In genomic region chr7:84081973-84082522, GRCh38 we compare ENCODE assay signal across 24 cellular contexts.
DNase-seq lines count a peak whose midpoint lies in the region; ATAC-seq and TF ChIP-seq lines count a peak whose summit lies in the region.
"Had no signal": no experiment of that assay in that cellular context is flagged by ENCODE, and none has a peak within 500 bp of the region (broad histone marks: within the 10 kb centered on the region; RNA-seq: fewer than 3 reads in every experiment).

No MANE protein-coding gene starts in this region.

- no CpG with 5 or more reads among the region's 3 CpGs for WGBS in IMR-90 (ENCODE audit: extremely low coverage in 2 of 2, insufficient read length in 1 of 2), 2 experiments

- no peaks in the 10 kb centered on the region for H4K20me1 ChIP-seq in IMR-90 (ENCODE audit: insufficient read depth, low read length)
- H4K20me1 ChIP-seq: BLaER1 had no signal

- H3K23ac ChIP-seq in IMR-90 (ENCODE audit: low read depth, low read length), result peak overlapping the region; percentile 45; the same call in 1 of the 2 replicates

- intact Hi-C loops in IMR-90 (cut with micrococcal nuclease), result no loop called here

- DNase-seq in stimulated activated naive CD8-positive, alpha-beta T cell treated with anti-CD3 and anti-CD28 coated beads, Interleukin-15, Interleukin-2, amounts not matched to agents 100 U/mL and 50 U/mL, for 24 hours, result no peak
- no peak for DNase-seq in IMR-90
- no peak for DNase-seq in activated naive CD8-positive, alpha-beta T cell treated with anti-CD3 and anti-CD28 coated beads, Interleukin-2, amount 10 ng/mL, durations not matched to agents 7 days and 5 days
- no peak for DNase-seq in NCI-H1694 (lab: John Stamatoyannopoulos, UW)
- no peak for DNase-seq in SIG-M5 (lab: John Stamatoyannopoulos, UW)
- no peak for DNase-seq in hepatic stellate cell (ENCODE audit: low spot score)
- DNase-seq: activated CD4-positive, alpha-beta T cell treated with anti-CD3 and anti-CD28 coated beads, Interleukin-2, amount 50 U/mL, for 4 hours; cortex of kidney; effector memory CD8-positive, alpha-beta T cell; GDM1; left colon; NCI-H1092 treated with DMSO at 0.1 percent for 48 hours; NCI-H1930; NCI-H526 treated with DMSO at 0.1 percent for 48 hours; occipital lobe; SHP77 treated with DMSO at 0.1 percent for 48 hours; stimulated activated CD4-positive, alpha-beta T cell treated with anti-CD3 and anti-CD28 coated beads, Interleukin-4, amount 100 ng/mL, for 24 hours; T-helper 9 cell; transverse colon; WERI-Rb-1 had no signal

- no peak overlapping the region for H3K4me2 ChIP-seq in IMR-90 (ENCODE audit: low read depth, low read length)
- H3K4me2 ChIP-seq: BLaER1 had no signal

- H3K14ac ChIP-seq in IMR-90 (replicated peaks; ENCODE audit: low read depth, low read length), result no peak overlapping the region

- peaks cover 5% of the 10 kb centered on the region; the same call in 1 of the 2 replicates for H3K36me3 ChIP-seq in IMR-90 (ENCODE audit: control insufficient read depth, insufficient read depth, low read length)
- H3K36me3 ChIP-seq: BLaER1, transverse colon, WERI-Rb-1 had no signal

- no peak for TF ChIP-seq CTCF in IMR-90 (conservative IDR thresholded peaks at IDR 0.05; ENCODE audit: low read depth, low read length)

- TF ChIP-seq POLR2A in IMR-90 (IDR thresholded peaks at IDR 0.05; ENCODE audit: low read depth, low read length), result no peak

- peak overlapping the region; percentile 36 for H3K27ac Mint-ChIP-seq in stimulated activated naive CD8-positive, alpha-beta T cell treated with anti-CD3 and anti-CD28 coated beads, Interleukin-15, Interleukin-2, amounts not matched to agents 100 ng/mL and 50 ng/mL, for 24 hours
- peak overlapping the region; percentile 81 for H3K27ac Mint-ChIP-seq in activated naive CD8-positive, alpha-beta T cell treated with anti-CD3 and anti-CD28 coated beads, Interleukin-2, amount 10 ng/mL, durations not matched to agents 7 days and 5 days
- H3K27ac Mint-ChIP-seq: activated T-helper 1 cell treated with anti-CD3 and anti-CD28 coated beads, Interleukin-12 subunit alpha, Interleukin-12 subunit beta, Interleukin-2, Interleukin-4 antibody, amounts not matched to agents 30 ng/mL and 10 ng/mL and 1 ng/mL, durations not matched to agents 14 hours and 24 hours and 36 hours; effector memory CD8-positive, alpha-beta T cell had no signal

- dilution Hi-C loops in IMR-90 (cut with HindIII; ENCODE audit: low sequenced_read_pairs, unreplicated experiment), result no loop called here

- no peak overlapping the region for H3K9ac ChIP-seq in IMR-90 (ENCODE audit: low read depth, low read length)
- H3K9ac ChIP-seq: BLaER1 had no signal

- no peak for ATAC-seq in stimulated activated naive CD8-positive, alpha-beta T cell treated with anti-CD3 and anti-CD28 coated beads, Interleukin-15, Interleukin-2, amounts not matched to agents 100 U/mL and 50 U/mL, for 24 hours
- no peak for ATAC-seq in IMR-90 (ENCODE audit: low read depth)
- ATAC-seq in activated naive CD8-positive, alpha-beta T cell treated with anti-CD3 and anti-CD28 coated beads, Interleukin-2, amount 10 ng/mL, durations not matched to agents 7 days and 5 days (ENCODE audit: low read depth), result peak; percentile 70
- ATAC-seq: effector memory CD8-positive, alpha-beta T cell; left colon; natural killer cell treated with Interleukin-12 subunit alpha and Interleukin-12 subunit beta and Interleukin-15 and Interleukin-18, amount 100 ng/mL, for 72 hours had no signal

- TF ChIP-seq RAD21 in IMR-90 (IDR thresholded peaks at IDR 0.05; ENCODE audit: low read length), result no peak

- H3K9me3 ChIP-seq in IMR-90 (ENCODE audit: control insufficient read depth, insufficient read depth, low read length), result 0 out of 2 replicates have a peak, but pooled peaks cover 1% of the 10 kb centered on the region
- H3K9me3 ChIP-seq: BLaER1, transverse colon had no signal

- H3K27me3 ChIP-seq in IMR-90 (ENCODE audit: control insufficient read depth, insufficient read depth, low read length), result no peaks in the 10 kb centered on the region
- H3K27me3 ChIP-seq: BLaER1, transverse colon had no signal

- peak overlapping the region; percentile 59; the same call in 1 of the 2 replicates for H4K5ac ChIP-seq in IMR-90 (ENCODE audit: low read depth, low read length)

- H2BK5ac ChIP-seq in IMR-90 (ENCODE audit: low read depth, low read length, poor library complexity, severe bottlenecking), result peak overlapping the region; percentile 65

- peak overlapping the region; percentile 18; the same call in 1 of the 2 replicates for H3K4ac ChIP-seq in IMR-90 (ENCODE audit: low read depth, low read length)

- H2AFZ ChIP-seq in IMR-90 (replicated peaks; ENCODE audit: low read length, poor library complexity), result no peak overlapping the region

- H3K18ac ChIP-seq in IMR-90 (ENCODE audit: low read depth, low read length), result peak overlapping the region; percentile 37; the same call in 1 of the 2 replicates

- H3K9me3 Mint-ChIP-seq in stimulated activated naive CD8-positive, alpha-beta T cell treated with anti-CD3 and anti-CD28 coated beads, Interleukin-15, Interleukin-2, amounts not matched to agents 100 ng/mL and 50 ng/mL, for 24 hours, result no peaks in the 10 kb centered on the region
- peaks cover 2% of the 10 kb centered on the region for H3K9me3 Mint-ChIP-seq in activated naive CD8-positive, alpha-beta T cell treated with anti-CD3 and anti-CD28 coated beads, Interleukin-2, amount 10 ng/mL, durations not matched to agents 7 days and 5 days
- H3K9me3 Mint-ChIP-seq: activated T-helper 1 cell treated with anti-CD3 and anti-CD28 coated beads, Interleukin-12 subunit alpha, Interleukin-12 subunit beta, Interleukin-2, Interleukin-4 antibody, amounts not matched to agents 30 ng/mL and 10 ng/mL and 1 ng/mL, durations not matched to agents 14 hours and 24 hours and 36 hours; natural killer cell treated with Interleukin-12 subunit alpha and Interleukin-12 subunit beta and Interleukin-15 and Interleukin-18, amount 100 ng/mL, for 72 hours had no signal

- BruUV-seq in IMR-90 (replicated peaks; lab: Mats Ljungman, UMichigan), result no TSS peak

- no peak overlapping the region for H3K56ac ChIP-seq in IMR-90 (ENCODE audit: extremely low read depth, insufficient read depth, low read length)

- H3K4me1 ChIP-seq in IMR-90 (ENCODE audit: control insufficient read depth, insufficient read depth, low read length), result peaks cover 7% of the 10 kb centered on the region
- H3K4me1 ChIP-seq: BLaER1, transverse colon had no signal

- peaks cover 9% of the 10 kb centered on the region for H3K4me1 Mint-ChIP-seq in stimulated activated naive CD8-positive, alpha-beta T cell treated with anti-CD3 and anti-CD28 coated beads, Interleukin-15, Interleukin-2, amounts not matched to agents 100 ng/mL and 50 ng/mL, for 24 hours (ENCODE audit: low read depth)
- H3K4me1 Mint-ChIP-seq in activated naive CD8-positive, alpha-beta T cell treated with anti-CD3 and anti-CD28 coated beads, Interleukin-2, amount 10 ng/mL, durations not matched to agents 7 days and 5 days, result peaks cover 10% of the 10 kb centered on the region

- in situ Hi-C loops in IMR-90 (cut with MboI; ENCODE audit: low sequenced_read_pairs), result no loop called here

- H2BK120ac ChIP-seq in IMR-90 (ENCODE audit: low read depth, low read length), result peak overlapping the region; percentile 12; the same call in 1 of the 2 replicates

- no peak overlapping the region for H2AK5ac ChIP-seq in IMR-90 (ENCODE audit: low read depth, low read length)

- no peak overlapping the region for H4K91ac ChIP-seq in IMR-90 (ENCODE audit: insufficient read depth, low read depth, low read length)

- no peak overlapping the region for H2BK20ac ChIP-seq in IMR-90 (ENCODE audit: low read depth, low read length)

- POLR2A ChIA-PET in IMR-90 (lab: Charles Lee; ENCODE audit: unreplicated experiment), result no interaction called here
- POLR2A ChIA-PET in activated naive CD8-positive, alpha-beta T cell treated with anti-CD3 and anti-CD28 coated beads, Interleukin-2, amount 10 ng/mL, durations not matched to agents 7 days and 5 days (lab: Charles Lee), result no interaction called here

- H3K27me3 Mint-ChIP-seq in stimulated activated naive CD8-positive, alpha-beta T cell treated with anti-CD3 and anti-CD28 coated beads, Interleukin-15, Interleukin-2, amounts not matched to agents 100 ng/mL and 50 ng/mL, for 24 hours, result no peaks in the 10 kb centered on the region
- no peaks in the 10 kb centered on the region for H3K27me3 Mint-ChIP-seq in activated naive CD8-positive, alpha-beta T cell treated with anti-CD3 and anti-CD28 coated beads, Interleukin-2, amount 10 ng/mL, durations not matched to agents 7 days and 5 days
- H3K27me3 Mint-ChIP-seq: effector memory CD8-positive, alpha-beta T cell; natural killer cell treated with Interleukin-12 subunit alpha and Interleukin-12 subunit beta and Interleukin-15 and Interleukin-18, amount 100 ng/mL, for 72 hours had no signal

- peak overlapping the region; percentile 9 for H3K4me3 Mint-ChIP-seq in stimulated activated naive CD8-positive, alpha-beta T cell treated with anti-CD3 and anti-CD28 coated beads, Interleukin-15, Interleukin-2, amounts not matched to agents 100 ng/mL and 50 ng/mL, for 24 hours
- peak overlapping the region; percentile 81 for H3K4me3 Mint-ChIP-seq in activated naive CD8-positive, alpha-beta T cell treated with anti-CD3 and anti-CD28 coated beads, Interleukin-2, amount 10 ng/mL, durations not matched to agents 7 days and 5 days
- H3K4me3 Mint-ChIP-seq: activated T-helper 1 cell treated with anti-CD3 and anti-CD28 coated beads, Interleukin-12 subunit alpha, Interleukin-12 subunit beta, Interleukin-2, Interleukin-4 antibody, amounts not matched to agents 30 ng/mL and 10 ng/mL and 1 ng/mL, durations not matched to agents 14 hours and 24 hours and 36 hours; effector memory CD8-positive, alpha-beta T cell; natural killer cell treated with Interleukin-12 subunit alpha and Interleukin-12 subunit beta and Interleukin-15 and Interleukin-18, amount 100 ng/mL, for 72 hours had no signal

- H2AK9ac ChIP-seq in IMR-90 (replicated peaks; ENCODE audit: low read depth, low read length, poor library complexity), result no peak overlapping the region

- H2BK15ac ChIP-seq in IMR-90 (ENCODE audit: low read depth, low read length), result no peak overlapping the region

- peaks cover 6 to 23% of the 10 kb centered on the region in 2 experiments for H3K79me1 ChIP-seq in IMR-90 (ENCODE audit: low read depth in 1 of 2, low read length in 2 of 2)

- H3K4me3 ChIP-seq in IMR-90 (ENCODE audit: insufficient read depth, low read depth, low read length), result no peak overlapping the region
- H3K4me3 ChIP-seq: BLaER1, transverse colon had no signal

- H3K9me1 ChIP-seq in IMR-90 (ENCODE audit: insufficient read depth, low read length), result peaks cover 5% of the 10 kb centered on the region

- CTCF ChIA-PET in IMR-90 (lab: Yijun Ruan, JAX), result interaction anchor here (0.6 kb wide), 1 partner anchor 660 kb away, joined by 3 read pairs; no protein-coding TSS in a partner anchor

- H4K8ac ChIP-seq in IMR-90 (ENCODE audit: low read depth in 2 of 2, low read length in 2 of 2), result 0 out of 4 replicates have a peak overlapping the region, but pooled peaks of 1 of the 2 experiments have one; percentile 0

- H3K36me3 Mint-ChIP-seq in stimulated activated naive CD8-positive, alpha-beta T cell treated with anti-CD3 and anti-CD28 coated beads, Interleukin-15, Interleukin-2, amounts not matched to agents 100 ng/mL and 50 ng/mL, for 24 hours (ENCODE audit: low read depth), result no peaks in the 10 kb centered on the region
- H3K36me3 Mint-ChIP-seq in activated naive CD8-positive, alpha-beta T cell treated with anti-CD3 and anti-CD28 coated beads, Interleukin-2, amount 10 ng/mL, durations not matched to agents 7 days and 5 days, result peaks cover 8% of the 10 kb centered on the region
- H3K36me3 Mint-ChIP-seq: natural killer cell treated with Interleukin-12 subunit alpha and Interleukin-12 subunit beta and Interleukin-15 and Interleukin-18, amount 100 ng/mL, for 72 hours had no signal

- no peak overlapping the region for H3K27ac ChIP-seq in IMR-90 (ENCODE audit: insufficient read depth, low read length)
- H3K27ac ChIP-seq: BLaER1, transverse colon, WERI-Rb-1 had no signal
